Comparison of ENCODE assay signal across 1 cellular context in genomic region chr3:50577348-50577747, GRCh38.
A peak's percentile ranks its signal among the peaks of the same experiment; 100 is the strongest.
TF ChIP-seq lines count a peak whose summit lies in the region.

No MANE protein-coding gene starts in this region.

TF ChIP-seq in K562, 482 proteins besides CTCF, POLR2A, EP300 and RAD21:
- no peak for TF ChIP-seq SOX6 (IDR thresholded peaks at IDR 0.05)
- no peak; the same call in 1 of the 2 replicates for TF ChIP-seq ZNF395 (CRISPR knock-in tag; IDR thresholded peaks at IDR 0.05)
- TF ChIP-seq TOE1 (IDR thresholded peaks at IDR 0.05; ENCODE audit: borderline replicate concordance): no peak
- no peak for TF ChIP-seq TOE1 (CRISPR knock-in tag; IDR thresholded peaks at IDR 0.05; ENCODE audit: borderline replicate concordance, low read depth)
- peak; percentile 43; the same call in 1 of the 2 replicates for TF ChIP-seq NFE2 (IDR thresholded peaks at IDR 0.05; ENCODE audit: low read depth)
- no peak for TF ChIP-seq NR4A1 (CRISPR knock-in tag; IDR thresholded peaks at IDR 0.05)
- no peak for TF ChIP-seq NR4A1 (tag; IDR thresholded peaks at IDR 0.05)
- no peak for TF ChIP-seq ARID3B (CRISPR knock-in tag; IDR thresholded peaks at IDR 0.05; ENCODE audit: borderline replicate concordance)
- peak; percentile 55 for TF ChIP-seq ARID1B (IDR thresholded peaks at IDR 0.05)
- TF ChIP-seq SMARCA4 (IDR thresholded peaks at IDR 0.05): 0 out of 2 replicates have a peak, but pooled peaks have one; percentile 43
- peak; percentile 28; the same call in 1 of the 2 replicates for TF ChIP-seq SMAD4 (CRISPR knock-in tag; conservative IDR thresholded peaks at IDR 0.05)
- TF ChIP-seq ZBTB7A (IDR thresholded peaks at IDR 0.05; ENCODE audit: borderline replicate concordance, control insufficient read depth, low read depth, low read length): 0 out of 2 replicates have a peak, but pooled peaks have one; percentile 12
- 0 out of 4 replicates have a peak, but pooled peaks of 1 of the 2 experiments have one; percentile 32 for TF ChIP-seq ZNF639 (CRISPR knock-in tag; conservative IDR thresholded peaks at IDR 0.05 in 1 of 2, IDR thresholded peaks at IDR 0.05 in 1 of 2)
- TF ChIP-seq DPF2 (IDR thresholded peaks at IDR 0.05): peak; percentile 59
- 0 out of 2 replicates have a peak, but pooled peaks have one; percentile 22 for TF ChIP-seq DMBX1 (CRISPR knock-in tag; IDR thresholded peaks at IDR 0.05; ENCODE audit: borderline replicate concordance)
- peak; percentile 58 for TF ChIP-seq CBFA2T3 (IDR thresholded peaks at IDR 0.05)
- TF ChIP-seq NCOR1 (IDR thresholded peaks at IDR 0.05): peak; percentile 24; the same call in 1 of the 2 replicates
- peak; percentile 78 for TF ChIP-seq ZNF592 (IDR thresholded peaks at IDR 0.05)
- no peak for TF ChIP-seq BRCA1 (IDR thresholded peaks at IDR 0.05)
- no peak for TF ChIP-seq BRCA1 (CRISPR knock-in tag; IDR thresholded peaks at IDR 0.05)
- TF ChIP-seq RCOR1 (IDR thresholded peaks at IDR 0.05; ENCODE audit: borderline replicate concordance in 1 of 2, low read depth in 2 of 2, low read length in 2 of 2): 0 out of 4 replicates have a peak, but pooled peaks of 1 of the 2 experiments have one; percentile 36
- TF ChIP-seq ZNF830 (CRISPR knock-in tag; IDR thresholded peaks at IDR 0.05): no peak
- no peak for TF ChIP-seq THAP7 (CRISPR knock-in tag; IDR thresholded peaks at IDR 0.05)
TF ChIP-seq in K562: peak in this region for 12.
